Comparison of ENCODE assay signal across 8 cellular contexts in the genomic region with DNA sequence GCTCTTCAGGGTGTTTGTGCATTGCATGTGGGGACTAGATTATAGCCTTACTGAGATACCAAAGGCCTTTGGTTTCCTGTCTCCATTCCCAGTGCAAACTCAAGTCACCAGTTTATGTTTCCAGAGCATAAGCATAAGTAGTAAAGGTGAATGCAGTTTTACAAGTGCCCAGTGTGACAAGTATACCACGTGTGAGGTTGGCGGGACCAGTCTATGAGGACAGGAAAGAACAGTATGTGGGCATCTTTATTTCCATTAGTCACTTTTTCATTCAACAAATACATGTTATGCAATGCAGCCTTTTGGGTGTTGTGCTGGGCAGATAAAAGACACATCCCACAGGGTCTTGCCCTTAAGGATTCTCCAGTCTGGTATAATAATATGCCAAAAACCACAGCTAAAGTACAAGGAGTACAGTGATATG.
A peak's percentile ranks its signal among the peaks of the same experiment; 100 is the strongest.
DNase-seq lines count a peak whose midpoint lies in the region; ATAC-seq and TF ChIP-seq lines count a peak whose summit lies in the region.

No MANE protein-coding gene starts in this region.

- H3K27me3 ChIP-seq in ovary = no peaks in the 10 kb centered on the region

- H3K36me3 ChIP-seq in ovary = no peaks in the 10 kb centered on the region

- peak overlapping the region; percentile 92 for H3K27ac Mint-ChIP-seq in dendritic cell treated with granulocyte-macrophage colony-stimulating factor and Interleukin-4, amounts not matched to agents 40 ng/mL and 50 ng/mL, for 4 days

- DNase-seq in CD1c-positive myeloid dendritic cell (ENCODE audit: extremely low spot score) (peak; percentile 41), ovary (peak in 1 of 5 donors; percentile 41), DMS 273 treated with DMSO at 0.1 percent for 48 hours (lab: John Stamatoyannopoulos, UW) (no peak), glomerular visceral epithelial cell (ENCODE audit: extremely low spot score) (no peak), NCI-H526 (lab: John Stamatoyannopoulos, UW) (no peak)

- H3K27me3 Mint-ChIP-seq in dendritic cell treated with granulocyte-macrophage colony-stimulating factor and Interleukin-4, amounts not matched to agents 40 ng/mL and 50 ng/mL, for 4 days = no peaks in the 10 kb centered on the region

- H3K4me1 Mint-ChIP-seq in dendritic cell treated with granulocyte-macrophage colony-stimulating factor and Interleukin-4, amounts not matched to agents 40 ng/mL and 50 ng/mL, for 4 days (ENCODE audit: low read depth) = peaks cover 89% of the 10 kb centered on the region

- H3K9me3 Mint-ChIP-seq in dendritic cell treated with granulocyte-macrophage colony-stimulating factor and Interleukin-4, amounts not matched to agents 40 ng/mL and 50 ng/mL, for 4 days = no peaks in the 10 kb centered on the region

- peaks cover 19% of the 10 kb centered on the region for H3K4me1 ChIP-seq in ovary (ENCODE audit: insufficient read depth)

- peak overlapping the region; percentile 70 to 92 for H3K27ac ChIP-seq in ovary

- 56 to 80% (median 60%) methylated on average over 2 of the region's 2 CpGs for WGBS in ovary, 3 donors

- no peak for ATAC-seq in GM18498 (IDR thresholded peaks at IDR 0.05; ENCODE audit: unreplicated experiment)

- H3K9me3 ChIP-seq in ovary = no peaks in the 10 kb centered on the region

- no peak for TF ChIP-seq EP300 in ovary (IDR thresholded peaks at IDR 0.05)

- H3K4me3 ChIP-seq in ovary = no peak overlapping the region

- TF ChIP-seq POLR2A in Raji (IDR thresholded peaks at IDR 0.05; ENCODE audit: insufficient read depth, low read depth, low read length) (0 out of 2 replicates have a peak, but pooled peaks have one; percentile 22), ovary (IDR thresholded peaks at IDR 0.05) (no peak)

- no peak for TF ChIP-seq CTCF in ovary (IDR thresholded peaks at IDR 0.05)

- H3K36me3 Mint-ChIP-seq in dendritic cell treated with granulocyte-macrophage colony-stimulating factor and Interleukin-4, amounts not matched to agents 40 ng/mL and 50 ng/mL, for 4 days (ENCODE audit: low read depth) = peaks cover 32% of the 10 kb centered on the region

- peak overlapping the region; percentile 40 for H3K4me3 Mint-ChIP-seq in dendritic cell treated with granulocyte-macrophage colony-stimulating factor and Interleukin-4, amounts not matched to agents 40 ng/mL and 50 ng/mL, for 4 days

- intact Hi-C loops in dendritic cell treated with granulocyte-macrophage colony-stimulating factor and Interleukin-4, amounts not matched to agents 40 ng/mL and 50 ng/mL, for 4 days (cut with micrococcal nuclease) = loop anchor here (5.0 kb wide), 2 partner anchors 34 to 119 kb away; no protein-coding TSS in a partner anchor
- intact Hi-C loops in ovary (cut with DNase I) = loop anchor here in 1 of 4 donors (10.0 kb wide), 1 partner anchor 143 kb away; a partner anchor contains a TSS
